Comparison of ENCODE assay signal across 29 cellular contexts in the genomic region with DNA sequence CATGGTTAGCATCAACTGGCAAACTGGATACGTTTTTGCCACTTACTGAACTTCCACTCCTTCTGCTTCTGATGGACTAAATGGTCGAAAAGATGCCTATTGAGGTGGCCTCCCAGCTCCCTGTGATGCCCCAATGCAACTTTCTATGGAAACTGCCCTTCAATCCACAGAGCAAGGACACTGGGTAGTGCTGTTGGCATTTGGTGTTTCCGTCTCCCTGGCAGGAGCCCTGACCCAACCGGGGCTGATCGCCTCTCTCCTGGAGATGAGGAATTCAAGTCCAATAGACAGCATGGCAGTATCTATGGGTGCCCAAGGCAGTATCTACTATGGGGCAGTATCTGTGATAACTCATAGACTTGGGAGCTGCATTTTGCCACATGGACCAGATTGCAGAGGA.
"Had no signal": no experiment of that assay in that cellular context is flagged by ENCODE, and none has a peak within 500 bp of the region (broad histone marks: within the 10 kb centered on the region; RNA-seq: fewer than 3 reads in every experiment).

No MANE protein-coding gene starts in this region.

- H3K27ac ChIP-seq: ascending aorta, breast epithelium, epithelial cell of prostate, hepatocyte had no signal

- H3K4me1 Mint-ChIP-seq: activated CD4-positive, alpha-beta memory T cell treated with anti-CD3 and anti-CD28 coated beads, Interleukin-2, amount 10 ng/mL, durations not matched to agents 7 days and 5 days; activated CD4-positive, alpha-beta T cell treated with anti-CD3 and anti-CD28 coated beads, Interleukin-2, amount 10 ng/mL, durations not matched to agents 7 days and 5 days; activated naive CD4-positive, alpha-beta T cell treated with anti-CD3 and anti-CD28 coated beads, Interleukin-2, amount 10 ng/mL, durations not matched to agents 7 days and 5 days; activated naive CD8-positive, alpha-beta T cell treated with anti-CD3 and anti-CD28 coated beads, Interleukin-2, amount 10 ng/mL, durations not matched to agents 7 days and 5 days; T-helper 17 cell had no signal

- H2AFZ ChIP-seq: hepatocyte had no signal

- H3K4me2 ChIP-seq: hepatocyte had no signal

- H3K36me3 Mint-ChIP-seq: activated naive CD4-positive, alpha-beta T cell treated with anti-CD3 and anti-CD28 coated beads, Interleukin-2, amount 10 ng/mL, durations not matched to agents 7 days and 5 days; activated naive CD4-positive, alpha-beta T cell treated with anti-CD3 and anti-CD28 coated beads, Interleukin-2, amount 50 U/mL, for 72 hours; activated naive CD8-positive, alpha-beta T cell treated with anti-CD3 and anti-CD28 coated beads, Interleukin-2, amount 10 ng/mL, durations not matched to agents 7 days and 5 days; brain had no signal

- H3K9me3 Mint-ChIP-seq: activated CD4-positive, alpha-beta memory T cell treated with anti-CD3 and anti-CD28 coated beads, Interleukin-2, amount 10 ng/mL, durations not matched to agents 7 days and 5 days; activated CD4-positive, alpha-beta T cell treated with anti-CD3 and anti-CD28 coated beads, Interleukin-2, amount 10 ng/mL, durations not matched to agents 7 days and 5 days; activated naive CD4-positive, alpha-beta T cell treated with anti-CD3 and anti-CD28 coated beads, Interleukin-2, amount 10 ng/mL, durations not matched to agents 7 days and 5 days; activated naive CD8-positive, alpha-beta T cell treated with anti-CD3 and anti-CD28 coated beads, Interleukin-2, amount 10 ng/mL, durations not matched to agents 7 days and 5 days; activated T-cell treated with anti-CD3 and anti-CD28 coated beads, Interleukin-2, amount 50 U/mL, for 72 hours; effector memory CD8-positive, alpha-beta T cell; T-helper 2 cell treated with Interferon-gamma antibody and Interleukin-4, amounts not matched to agents 5 μg/mL and 100 μg/mL, for 36 hours had no signal

- H3K27ac Mint-ChIP-seq: activated CD4-positive, alpha-beta memory T cell treated with anti-CD3 and anti-CD28 coated beads, Interleukin-2, amount 10 ng/mL, durations not matched to agents 7 days and 5 days; activated CD4-positive, alpha-beta T cell treated with anti-CD3 and anti-CD28 coated beads, Interleukin-2, amount 10 ng/mL, durations not matched to agents 7 days and 5 days; activated naive CD4-positive, alpha-beta T cell treated with anti-CD3 and anti-CD28 coated beads, Interleukin-2, amount 10 ng/mL, durations not matched to agents 7 days and 5 days; activated naive CD4-positive, alpha-beta T cell treated with anti-CD3 and anti-CD28 coated beads, Interleukin-2, amount 50 U/mL, for 72 hours; activated naive CD8-positive, alpha-beta T cell treated with anti-CD3 and anti-CD28 coated beads, Interleukin-2, amount 10 ng/mL, durations not matched to agents 7 days and 5 days; activated T-cell treated with anti-CD3 and anti-CD28 coated beads, Interleukin-2, amount 50 U/mL, for 24 hours; activated T-cell treated with anti-CD3 and anti-CD28 coated beads, Interleukin-2, amount 50 U/mL, for 72 hours; brain; effector memory CD8-positive, alpha-beta T cell; T-helper 17 cell; T-helper 2 cell treated with Interferon-gamma antibody and Interleukin-4, amounts not matched to agents 5 μg/mL and 100 μg/mL, for 36 hours had no signal

- DNase-seq: activated CD4-positive, alpha-beta memory T cell treated with anti-CD3 and anti-CD28 coated beads, Interleukin-2, amount 10 ng/mL, durations not matched to agents 7 days and 5 days; activated CD4-positive, alpha-beta T cell treated with anti-CD3 and anti-CD28 coated beads for 1 hour; activated CD4-positive, alpha-beta T cell treated with anti-CD3 and anti-CD28 coated beads for 4 hours; activated CD4-positive, alpha-beta T cell treated with anti-CD3 and anti-CD28 coated beads, Interleukin-2, amount 10 ng/mL, durations not matched to agents 7 days and 5 days; activated CD4-positive, alpha-beta T cell treated with anti-CD3 and anti-CD28 coated beads, Interleukin-2, amount 50 U/mL, for 4 hours; activated CD4-positive, CD25-positive, alpha-beta regulatory T cell; activated CD8-positive, alpha-beta memory T cell treated with anti-CD3 and anti-CD28 coated beads, Interleukin-2, amount 50 U/mL, for 48 hours; activated gamma-delta T cell; activated naive CD4-positive, alpha-beta T cell; activated naive CD4-positive, alpha-beta T cell treated with anti-CD3 and anti-CD28 coated beads, Interleukin-2, amount 10 ng/mL, durations not matched to agents 7 days and 5 days; activated naive CD8-positive, alpha-beta T cell treated with anti-CD3 and anti-CD28 coated beads, Interleukin-2, amount 10 ng/mL, durations not matched to agents 7 days and 5 days; activated T-cell treated with anti-CD3 and anti-CD28 coated beads for 4 hours; activated T-cell treated with anti-CD3 and anti-CD28 coated beads, Interleukin-2, amount 50 U/mL, for 24 hours; activated T-cell treated with anti-CD3 and anti-CD28 coated beads, Interleukin-2, amount 50 U/mL, for 72 hours; caudate nucleus; cortex of kidney; dermis blood vessel endothelial cell; effector CD4-positive, alpha-beta T cell; effector memory CD8-positive, alpha-beta T cell; head of caudate nucleus; T-helper 1 cell; T-helper 17 cell had no signal

- H3K27me3 Mint-ChIP-seq: activated CD4-positive, alpha-beta memory T cell treated with anti-CD3 and anti-CD28 coated beads, Interleukin-2, amount 10 ng/mL, durations not matched to agents 7 days and 5 days; activated CD4-positive, alpha-beta T cell treated with anti-CD3 and anti-CD28 coated beads, Interleukin-2, amount 10 ng/mL, durations not matched to agents 7 days and 5 days; activated naive CD4-positive, alpha-beta T cell treated with anti-CD3 and anti-CD28 coated beads, Interleukin-2, amount 10 ng/mL, durations not matched to agents 7 days and 5 days had no signal

- H3K27me3 ChIP-seq: ascending aorta, breast epithelium, hepatocyte had no signal

- ATAC-seq: activated naive CD4-positive, alpha-beta T cell treated with anti-CD3 and anti-CD28 coated beads, Interleukin-2, amount 50 U/mL, for 72 hours; activated T-cell treated with anti-CD3 and anti-CD28 coated beads, Interleukin-2, amount 50 U/mL, for 72 hours; effector memory CD8-positive, alpha-beta T cell; T-helper 17 cell had no signal

- H3K4me1 ChIP-seq: ascending aorta, breast epithelium had no signal

- H3K4me3 ChIP-seq: ascending aorta, breast epithelium, hepatocyte had no signal

- H3K9me3 ChIP-seq: ascending aorta, breast epithelium had no signal

- H3K4me3 Mint-ChIP-seq: activated CD4-positive, alpha-beta memory T cell treated with anti-CD3 and anti-CD28 coated beads, Interleukin-2, amount 10 ng/mL, durations not matched to agents 7 days and 5 days; activated CD4-positive, alpha-beta T cell treated with anti-CD3 and anti-CD28 coated beads, Interleukin-2, amount 10 ng/mL, durations not matched to agents 7 days and 5 days; activated naive CD4-positive, alpha-beta T cell treated with anti-CD3 and anti-CD28 coated beads, Interleukin-2, amount 10 ng/mL, durations not matched to agents 7 days and 5 days; activated naive CD8-positive, alpha-beta T cell treated with anti-CD3 and anti-CD28 coated beads, Interleukin-2, amount 10 ng/mL, durations not matched to agents 7 days and 5 days; activated T-cell treated with anti-CD3 and anti-CD28 coated beads, Interleukin-2, amount 50 U/mL, for 24 hours; activated T-cell treated with anti-CD3 and anti-CD28 coated beads, Interleukin-2, amount 50 U/mL, for 72 hours; brain; effector memory CD8-positive, alpha-beta T cell; T-helper 17 cell; T-helper 2 cell treated with Interferon-gamma antibody and Interleukin-4, amounts not matched to agents 5 μg/mL and 100 μg/mL, for 36 hours had no signal

- H3K36me3 ChIP-seq: ascending aorta, breast epithelium had no signal
